Comparison of ENCODE assay signal across 8 cellular contexts in genomic region chr5:10249948-10250803, GRCh38. TPM values are rescaled to one million over a fixed set of nuclear protein-coding genes. Genes with fewer than 3 reads are reported as not detected.
DNase-seq lines count a peak whose midpoint lies in the region; ATAC-seq and TF ChIP-seq lines count a peak whose summit lies in the region.

Gene CCT5 (plus strand): TSS chr5:10250280. CDS start chr5:10250341, 61 bp downstream.

- peak; percentile 74 for ATAC-seq in DND-41 (ENCODE audit: insufficient read depth, low read depth)
- peak; percentile 91 for ATAC-seq in naive thymus-derived CD4-positive, alpha-beta T cell
- peak; percentile 83 to 85 for ATAC-seq in stimulated activated naive B cell treated with anti-CD40 and anti-IgM and Interleukin-4, amounts not matched to agents 10 μg/mL and 1 μg/mL and 100 μg/mL, for 72 hours (replicated peaks)

- 0 out of 2 replicates have a peak, but pooled peaks cover 3% of the 10 kb centered on the region for H3F3A ChIP-seq in GM23248 (ENCODE audit: insufficient read depth)

- H3K36me3 Mint-ChIP-seq in naive thymus-derived CD4-positive, alpha-beta T cell = peaks cover 0 to 17% (median 8%) of the 10 kb centered on the region in 5 donors
- H3K36me3 Mint-ChIP-seq in stimulated activated naive B cell treated with anti-CD40 and anti-IgM and Interleukin-4, amounts not matched to agents 10 μg/mL and 1 μg/mL and 100 μg/mL, for 72 hours = peaks cover 12 to 27% of the 10 kb centered on the region in 2 donors

- intact Hi-C loops in naive thymus-derived CD4-positive, alpha-beta T cell (cut with micrococcal nuclease) = loop anchor here (1.0 to 10.0 kb wide), 6 partner anchors 103 to 511 kb away; partner anchors contain the start of genes ANKRD33B (in 2 of the 2), DAP (in 2 of the 2), MARCHF6 (in 2 of the 2) and ROPN1L (in 2 of the 2)

- H3K79me2 ChIP-seq in DND-41 (ENCODE audit: insufficient read depth, low read length) (peaks cover 78% of the 10 kb centered on the region), GM23248 (ENCODE audit: insufficient read depth) (peaks cover 79% of the 10 kb centered on the region), fibroblast of lung (ENCODE audit: control insufficient read depth, insufficient read depth, low read length) (peaks cover 69% of the 10 kb centered on the region)

- H3K27ac ChIP-seq in DND-41 (ENCODE audit: low read length) = peak within 1 kb of the TSS; percentile 95
- H3K27ac ChIP-seq in GM23248 = peak within 1 kb of the TSS; percentile 94
- peak within 1 kb of the TSS; percentile 99 for H3K27ac ChIP-seq in fibroblast of lung (ENCODE audit: insufficient read depth, low read length)
- peak within 1 kb of the TSS; percentile 89 for H3K27ac ChIP-seq in naive thymus-derived CD4-positive, alpha-beta T cell (ENCODE audit: low read depth, low read length)

- DNase-seq in DND-41 (peak; percentile 93), GM23248 (peak; percentile 99), Kasumi-1 (lab: John Stamatoyannopoulos, UW) (peak; percentile 98), RPMI7951 (ENCODE audit: low read depth) (peak; percentile 96), fibroblast of lung (ENCODE audit: low read depth in 2 of 2) (peak; percentile 99 to 100)
- DNase-seq in activated T-helper 1 cell treated with anti-CD3 and anti-CD28 coated beads, Interleukin-2, amount 50 U/mL, for 16 hours (ENCODE audit: low read depth in 1 of 2, low spot score in 1 of 2) = peak; percentile 72 to 83
- DNase-seq in naive thymus-derived CD4-positive, alpha-beta T cell = peak; percentile 83 to 97 (median 95)
- DNase-seq in stimulated activated naive B cell treated with anti-CD40 and anti-IgM and Interleukin-4, amounts not matched to agents 10 μg/mL and 1 μg/mL and 100 μg/mL, for 72 hours = peak; percentile 93

- peak within 1 kb of the TSS; percentile 96 to 100 (median 99) for H3K27ac Mint-ChIP-seq in naive thymus-derived CD4-positive, alpha-beta T cell
- peak within 1 kb of the TSS; percentile 100 for H3K27ac Mint-ChIP-seq in stimulated activated naive B cell treated with anti-CD40 and anti-IgM and Interleukin-4, amounts not matched to agents 10 μg/mL and 1 μg/mL and 100 μg/mL, for 72 hours

- H3K4me1 Mint-ChIP-seq in naive thymus-derived CD4-positive, alpha-beta T cell = peaks cover 47 to 66% (median 53%) of the 10 kb centered on the region in 7 donors
- H3K4me1 Mint-ChIP-seq in stimulated activated naive B cell treated with anti-CD40 and anti-IgM and Interleukin-4, amounts not matched to agents 10 μg/mL and 1 μg/mL and 100 μg/mL, for 72 hours = peaks cover 24 to 33% of the 10 kb centered on the region in 2 donors

- H3K27me3 Mint-ChIP-seq in naive thymus-derived CD4-positive, alpha-beta T cell = peaks cover 0 to 5% (median 0%) of the 10 kb centered on the region in 5 donors
- no peaks in the 10 kb centered on the region for H3K27me3 Mint-ChIP-seq in stimulated activated naive B cell treated with anti-CD40 and anti-IgM and Interleukin-4, amounts not matched to agents 10 μg/mL and 1 μg/mL and 100 μg/mL, for 72 hours

- 1% methylated on average over 65 to 67 of the region's 67 CpGs for WGBS in GM23248 (ENCODE audit: low coverage in 1 of 2, low lambda C conversion rate in 2 of 2, missing lambda C conversion rate in 2 of 2), 2 experiments

- H3K9me3 ChIP-seq in DND-41 (ENCODE audit: insufficient read depth, low read length, severe bottlenecking) (no peaks in the 10 kb centered on the region), GM23248 (ENCODE audit: low read depth) (no peaks in the 10 kb centered on the region), fibroblast of lung (ENCODE audit: control insufficient read depth, insufficient read depth, low read depth, low read length) (no peaks in the 10 kb centered on the region)
- H3K9me3 ChIP-seq in naive thymus-derived CD4-positive, alpha-beta T cell (ENCODE audit: control insufficient read depth in 2 of 3, low read length in 3 of 3) = no peaks in the 10 kb centered on the region

- H3K9me3 Mint-ChIP-seq in naive thymus-derived CD4-positive, alpha-beta T cell = peaks cover 0 to 5% (median 0%) of the 10 kb centered on the region in 11 donors
- no peaks in the 10 kb centered on the region for H3K9me3 Mint-ChIP-seq in stimulated activated naive B cell treated with anti-CD40 and anti-IgM and Interleukin-4, amounts not matched to agents 10 μg/mL and 1 μg/mL and 100 μg/mL, for 72 hours

- peak within 1 kb of the TSS; percentile 89 for H3K9ac ChIP-seq in DND-41 (ENCODE audit: low read depth, low read length)
- peak within 1 kb of the TSS; percentile 94 for H3K9ac ChIP-seq in GM23248
- peak within 1 kb of the TSS; percentile 94 for H3K9ac ChIP-seq in fibroblast of lung (ENCODE audit: insufficient read depth, low read length)

- no peaks in the 10 kb centered on the region for H3K27me3 ChIP-seq in DND-41 (ENCODE audit: insufficient read depth, low read length, poor library complexity)
- H3K27me3 ChIP-seq in GM23248 (replicated peaks; ENCODE audit: insufficient read depth) = no peaks in the 10 kb centered on the region
- no peaks in the 10 kb centered on the region for H3K27me3 ChIP-seq in fibroblast of lung (ENCODE audit: control insufficient read depth, insufficient read depth, low read length)
- no peaks in the 10 kb centered on the region for H3K27me3 ChIP-seq in naive thymus-derived CD4-positive, alpha-beta T cell (ENCODE audit: control insufficient read depth in 2 of 2, insufficient read depth in 2 of 2, low read length in 2 of 2)

- peak within 1 kb of the TSS; percentile 100 for H2AFZ ChIP-seq in DND-41 (ENCODE audit: low read depth, low read length)
- H2AFZ ChIP-seq in GM23248 = peak within 1 kb of the TSS; percentile 87
- peak within 1 kb of the TSS; percentile 98 for H2AFZ ChIP-seq in fibroblast of lung (ENCODE audit: low read length)

- peaks cover 40% of the 10 kb centered on the region for H4K20me1 ChIP-seq in DND-41 (ENCODE audit: insufficient read depth, low read length)
- peaks cover 18% of the 10 kb centered on the region; the same call in 1 of the 2 replicates for H4K20me1 ChIP-seq in GM23248 (ENCODE audit: insufficient read depth)
- peaks cover 4% of the 10 kb centered on the region for H4K20me1 ChIP-seq in fibroblast of lung (ENCODE audit: control insufficient read depth, extremely low read depth, insufficient read depth, low read length)

- in situ Hi-C loops in GM23248 (cut with MboI) = no loop called here

- H3K4me2 ChIP-seq in DND-41 (ENCODE audit: insufficient read depth, low read length) = peak within 1 kb of the TSS; percentile 80
- H3K4me2 ChIP-seq in GM23248 (ENCODE audit: unreplicated experiment) = peak within 1 kb of the TSS; percentile 87
- H3K4me2 ChIP-seq in fibroblast of lung (ENCODE audit: extremely low read depth, insufficient read depth, low read length) = peak within 1 kb of the TSS; percentile 96

- POLR2A ChIA-PET in naive thymus-derived CD4-positive, alpha-beta T cell (lab: Charles Lee) = interaction anchor here (0.8 to 3.1 kb wide), 6 partner anchors 9 to 195 kb away, joined by 3 to 25 read pairs (median 4); partner anchors contain the start of genes MARCHF6 and ROPN1L

- H3K4me1 ChIP-seq in DND-41 (ENCODE audit: insufficient read depth, low read length) (peaks cover 43% of the 10 kb centered on the region), GM23248 (ENCODE audit: insufficient read depth) (peaks cover 18% of the 10 kb centered on the region), fibroblast of lung (ENCODE audit: control insufficient read depth, extremely low read depth, insufficient read depth, low read length) (peaks cover 9% of the 10 kb centered on the region)
- peaks cover 12 to 32% of the 10 kb centered on the region in 2 donors for H3K4me1 ChIP-seq in naive thymus-derived CD4-positive, alpha-beta T cell (ENCODE audit: control insufficient read depth in 2 of 2, insufficient read depth in 2 of 2, low read length in 2 of 2)

- TF ChIP-seq CTCF in DND-41 (IDR thresholded peaks at IDR 0.05; ENCODE audit: borderline replicate concordance, extremely low read depth, low read length, poor library complexity, severe bottlenecking) (peak; percentile 9), fibroblast of lung (conservative IDR thresholded peaks at IDR 0.05 in 1 of 2, IDR thresholded peaks at IDR 0.05 in 1 of 2; ENCODE audit: low read depth in 1 of 2, low read length in 2 of 2) (no peak)

- peaks cover 39% of the 10 kb centered on the region for H3K36me3 ChIP-seq in DND-41 (ENCODE audit: insufficient read depth, low read length)
- peaks cover 22% of the 10 kb centered on the region for H3K36me3 ChIP-seq in GM23248 (ENCODE audit: low read depth)
- peaks cover 2% of the 10 kb centered on the region for H3K36me3 ChIP-seq in fibroblast of lung (ENCODE audit: control insufficient read depth, insufficient read depth, low read length)
- H3K36me3 ChIP-seq in naive thymus-derived CD4-positive, alpha-beta T cell (ENCODE audit: control insufficient read depth in 2 of 3, insufficient read depth in 3 of 3, low read length in 3 of 3) = peaks cover 7 to 24% (median 7%) of the 10 kb centered on the region in 3 experiments

- peak within 1 kb of the TSS; percentile 52 to 72 for H3K4me3 ChIP-seq in DND-41 (ENCODE audit: low read depth in 1 of 2, low read length in 2 of 2)
- H3K4me3 ChIP-seq in GM23248 = peak within 1 kb of the TSS; percentile 96
- H3K4me3 ChIP-seq in fibroblast of lung (replicated peaks in 1 of 4; ENCODE audit: control extremely low read depth in 1 of 4, insufficient read depth in 1 of 4, low read depth in 3 of 4, low read length in 4 of 4) = peak within 1 kb of the TSS; percentile 93 to 100 (median 98)
- peak within 1 kb of the TSS; percentile 97 for H3K4me3 ChIP-seq in naive thymus-derived CD4-positive, alpha-beta T cell (ENCODE audit: low read length)

- CTCF ChIA-PET in naive thymus-derived CD4-positive, alpha-beta T cell (lab: Charles Lee) = interaction anchor here (0.6 kb wide), 1 partner anchor 122 kb away, joined by 4 read pairs; no protein-coding TSS in a partner anchor

- H3K4me3 Mint-ChIP-seq in naive thymus-derived CD4-positive, alpha-beta T cell = peak within 1 kb of the TSS; percentile 83 to 99 (median 95)
- peak within 1 kb of the TSS; percentile 93 to 95 for H3K4me3 Mint-ChIP-seq in stimulated activated naive B cell treated with anti-CD40 and anti-IgM and Interleukin-4, amounts not matched to agents 10 μg/mL and 1 μg/mL and 100 μg/mL, for 72 hours

- no peaks in the 10 kb centered on the region for H3K9me2 ChIP-seq in GM23248 (ENCODE audit: insufficient read depth)

RNA-seq across cellular contexts. Expression of gene CCT5, which starts in this region (rescaled TPM):
- 301 and 392 TPM in 2 replicates for total RNA-seq in GM23248 (2014; rRNA removed; shearing (Covaris generic))
- polyA plus RNA-seq in GM23248 (2016; fragmentation: Nextera tagmentation; extraction: Ambion mirVana) (257 and 264 TPM in 2 replicates), fibroblast of lung (341 and 519 TPM in 2 replicates)
- total RNA-seq in RPMI7951 (2014; rRNA removed; shearing (Covaris generic)) = 555 and 627 TPM in 2 replicates
- total RNA-seq in fibroblast of lung = 360 and 406 TPM in 2 replicates
- 264 and 410 TPM in 2 replicates for polyA plus RNA-seq in fibroblast of lung (2012)
- polyA minus RNA-seq in fibroblast of lung (ENCODE audit: low replicate concordance) = 128 and 198 TPM in 2 replicates
- 100 to 1,000 TPM in 1 of 5 experiments, 10 to 100 TPM in 4; 58.0 to 265 (median 81.9) TPM for total RNA-seq in naive thymus-derived CD4-positive, alpha-beta T cell
- polyA plus RNA-seq in naive thymus-derived CD4-positive, alpha-beta T cell = 100 to 1,000 TPM; 166 to 199 TPM

Comparison
In these comparisons a context has a peak if more than half of its experiments do, and no peak if none do; other contexts are left out.
1. Peak in every context shown above with its lines: DNase-seq, ATAC-seq, H3K4me3 ChIP-seq and H3K27ac ChIP-seq.